In the genomic region with DNA sequence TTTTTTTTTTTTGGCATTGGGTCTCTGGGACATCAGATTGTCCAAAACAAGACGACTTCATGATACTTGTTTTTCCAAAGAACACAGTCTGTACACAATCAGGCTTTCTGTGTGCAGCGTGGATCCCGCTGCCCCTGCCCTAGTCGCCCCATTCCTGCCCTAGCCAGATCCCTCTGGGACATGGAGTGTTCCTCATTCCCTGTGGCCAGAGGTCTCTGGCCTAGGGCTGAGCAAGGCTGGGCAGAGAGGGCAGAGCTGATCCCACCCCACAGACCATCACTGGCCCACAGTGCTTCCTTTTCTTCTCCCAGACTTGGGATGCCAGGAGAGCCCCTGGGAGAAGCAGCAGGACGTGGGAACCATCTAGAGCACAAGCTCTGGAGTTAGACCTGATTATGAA, we compare ENCODE assay signal across 14 cellular contexts. TPM values are rescaled to one million over a fixed set of nuclear protein-coding genes. Genes with fewer than 3 reads are reported as not detected.
"Had no signal": no experiment of that assay in that cellular context is flagged by ENCODE, and none has a peak within 500 bp of the region (broad histone marks: within the 10 kb centered on the region; RNA-seq: fewer than 3 reads in every experiment).

No MANE protein-coding gene starts in this region.

- H3K36me3 ChIP-seq: esophagus muscularis mucosa, left lung had no signal

- H3K27me3 Mint-ChIP-seq: activated B cell treated with CpG ODN at 0.5 μM for 24 hours, memory B cell had no signal

- H3K4me3 Mint-ChIP-seq: activated B cell treated with CpG ODN at 0.5 μM for 24 hours; activated CD4-positive, alpha-beta T cell treated with anti-CD3 and anti-CD28 coated beads, Interleukin-2, amount 10 ng/mL, durations not matched to agents 24 days and 14 days; endodermal cell; memory B cell; neural crest cell had no signal

- H3K4me1 ChIP-seq: left lung had no signal

- H3K4me3 ChIP-seq: esophagus muscularis mucosa, left lung had no signal

- H3K9me3 ChIP-seq: esophagus muscularis mucosa, left lung had no signal

- FAIRE-seq: TTC549 had no signal

- H3K27ac Mint-ChIP-seq: activated B cell treated with CpG ODN at 0.5 μM for 24 hours; activated CD4-positive, alpha-beta T cell treated with anti-CD3 and anti-CD28 coated beads, Interleukin-2, amount 10 ng/mL, durations not matched to agents 24 days and 14 days; memory B cell had no signal

- H3K4me1 Mint-ChIP-seq: activated B cell treated with CpG ODN at 0.5 μM for 24 hours, memory B cell had no signal

- H3K36me3 Mint-ChIP-seq: activated naive CD4-positive, alpha-beta T cell treated with anti-CD3 and anti-CD28 coated beads, Interleukin-2, amount 50 U/mL, for 72 hours; memory B cell had no signal

- H3K9me3 Mint-ChIP-seq: activated B cell treated with CpG ODN at 0.5 μM for 24 hours; activated CD4-positive, alpha-beta T cell treated with anti-CD3 and anti-CD28 coated beads, Interleukin-2, amount 10 ng/mL, durations not matched to agents 24 days and 14 days; activated naive CD4-positive, alpha-beta T cell treated with anti-CD3 and anti-CD28 coated beads, Interleukin-2, amount 50 U/mL, for 72 hours; endodermal cell; memory B cell; neural crest cell had no signal

- H3K27ac ChIP-seq: esophagus muscularis mucosa, left lung had no signal

- DNase-seq: activated B cell treated with CpG ODN at 0.5 μM for 24 hours; activated CD4-positive, alpha-beta T cell treated with anti-CD3 and anti-CD28 coated beads, Interleukin-2, amount 10 ng/mL, durations not matched to agents 24 days and 14 days; activated T-cell treated with anti-CD3 and anti-CD28 coated beads for 4 hours; amniotic stem cell; cerebellar nuclear complex; endodermal cell; left lung; stimulated activated naive CD4-positive, alpha-beta T cell treated with Interleukin-2 at 50 U/mL for 16 hours; T-helper 2 cell had no signal

- H3K27me3 ChIP-seq: esophagus muscularis mucosa, left lung had no signal

RNA-seq across cellular contexts. Expression of gene PGF, which starts 26.4 kb away (rescaled TPM):
- total RNA-seq: activated B cell treated with CpG ODN at 0.5 μM for 24 hours had no signal
